Comparison of ENCODE assay signal across 14 cellular contexts in the genomic region with DNA sequence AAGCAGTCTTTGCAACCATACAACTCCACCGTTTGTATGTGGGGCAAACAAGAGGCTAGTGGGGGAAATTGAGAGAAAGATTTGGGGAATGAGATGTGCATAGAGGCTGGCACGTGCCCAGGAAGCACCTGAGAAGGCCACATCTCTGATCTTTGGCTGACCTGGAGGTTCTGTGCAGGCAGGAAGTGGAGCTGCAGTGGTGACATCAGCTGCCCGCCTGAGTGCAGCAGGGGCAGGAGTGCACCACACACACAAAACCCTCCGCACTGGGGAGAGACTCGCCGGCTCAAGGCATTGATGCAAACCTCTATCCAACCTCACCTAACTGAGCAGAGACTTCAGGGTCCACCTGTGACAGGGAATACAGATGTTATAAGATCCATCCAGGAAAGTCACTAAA. TPM values are rescaled to one million over a fixed set of nuclear protein-coding genes. Genes with fewer than 3 reads are reported as not detected.
A peak's percentile ranks its signal among the peaks of the same experiment; 100 is the strongest.
DNase-seq lines count a peak whose midpoint lies in the region; ATAC-seq and TF ChIP-seq lines count a peak whose summit lies in the region.
"Not testable (repeated sequence)": the region's sequence is repeated elsewhere in the genome, so short reads cannot be mapped to it uniquely, and the experiment has no call there.
"Had no signal": no experiment of that assay in that cellular context is flagged by ENCODE, and none has a peak within 500 bp of the region (broad histone marks: within the 10 kb centered on the region; RNA-seq: fewer than 3 reads in every experiment).

No MANE protein-coding gene starts in this region.

- H3K4me1 Mint-ChIP-seq in WTC11; effector memory CD8-positive, alpha-beta T cell (ENCODE audit: low read depth in 2 of 2); naive B cell: not testable (repeated sequence)
- H3K4me1 Mint-ChIP-seq in activated CD8-positive, alpha-beta T cell treated with anti-CD3 and anti-CD28 coated beads, Interleukin-2, amount 10 ng/mL, durations not matched to agents 7 days and 5 days (ENCODE audit: low read depth): peaks cover 10% of the 10 kb centered on the region
- peaks cover 10% of the 10 kb centered on the region for H3K4me1 Mint-ChIP-seq in activated naive CD8-positive, alpha-beta T cell treated with anti-CD3 and anti-CD28 coated beads, Interleukin-2, amount 10 ng/mL, durations not matched to agents 7 days and 5 days
- H3K4me1 Mint-ChIP-seq in stimulated activated naive CD8-positive, alpha-beta T cell treated with anti-CD3 and anti-CD28 coated beads, Interleukin-15, amount 100 ng/mL, for 72 hours: peaks cover 17% of the 10 kb centered on the region

- H3F3A ChIP-seq in Loucy (ENCODE audit: low read depth): not testable (repeated sequence)

- peak; percentile 29 for DNase-seq in DMS53 (lab: John Stamatoyannopoulos, UW)
- not testable (repeated sequence) for DNase-seq in WTC11 (ENCODE audit: low spot score); activated naive CD8-positive, alpha-beta T cell treated with anti-CD3 and anti-CD28 coated beads, Interleukin-2, amount 10 ng/mL, durations not matched to agents 7 days and 5 days; effector memory CD8-positive, alpha-beta T cell; naive B cell; stimulated activated naive CD8-positive, alpha-beta T cell treated with anti-CD3 and anti-CD28 coated beads, Interleukin-15, amount 100 ng/mL, for 72 hours
- peak; percentile 42 for DNase-seq in activated CD8-positive, alpha-beta T cell treated with anti-CD3 and anti-CD28 coated beads, Interleukin-2, amount 10 ng/mL, durations not matched to agents 7 days and 5 days

- H2AFZ ChIP-seq in Loucy (ENCODE audit: low read length): peak overlapping the region; percentile 72

- POLR2A ChIA-PET in WTC11 (lab: Charles Lee); activated CD8-positive, alpha-beta T cell treated with anti-CD3 and anti-CD28 coated beads, Interleukin-2, amount 10 ng/mL, durations not matched to agents 7 days and 5 days (lab: Charles Lee); activated naive CD8-positive, alpha-beta T cell treated with anti-CD3 and anti-CD28 coated beads, Interleukin-2, amount 10 ng/mL, durations not matched to agents 7 days and 5 days (lab: Charles Lee): not testable (repeated sequence)

- H3K79me2 ChIP-seq in Loucy (ENCODE audit: insufficient read depth, low read length): not testable (repeated sequence)

- TF ChIP-seq CTCF in Loucy (conservative IDR thresholded peaks at IDR 0.05; ENCODE audit: low read length); WTC11 (IDR thresholded peaks at IDR 0.05): not testable (repeated sequence)

- H3K4me2 ChIP-seq in Loucy (ENCODE audit: low read depth, low read length, poor library complexity, severe bottlenecking): peak overlapping the region; percentile 62

- H3K36me3 Mint-ChIP-seq in WTC11; activated CD8-positive, alpha-beta T cell treated with anti-CD3 and anti-CD28 coated beads, Interleukin-2, amount 10 ng/mL, durations not matched to agents 7 days and 5 days (ENCODE audit: low read depth); activated naive CD8-positive, alpha-beta T cell treated with anti-CD3 and anti-CD28 coated beads, Interleukin-2, amount 10 ng/mL, durations not matched to agents 7 days and 5 days; effector memory CD8-positive, alpha-beta T cell (ENCODE audit: insufficient read depth); naive B cell: not testable (repeated sequence)

- H3K9ac ChIP-seq in Loucy (ENCODE audit: low read depth, low read length, poor library complexity, severe bottlenecking): not testable (repeated sequence)

- not testable (repeated sequence) for H3K27me3 ChIP-seq in Loucy (ENCODE audit: insufficient read depth, low read length, poor library complexity, severe bottlenecking)

- H3K27ac Mint-ChIP-seq in WTC11; activated CD8-positive, alpha-beta T cell treated with anti-CD3 and anti-CD28 coated beads, Interleukin-2, amount 10 ng/mL, durations not matched to agents 7 days and 5 days; activated naive CD8-positive, alpha-beta T cell treated with anti-CD3 and anti-CD28 coated beads, Interleukin-2, amount 10 ng/mL, durations not matched to agents 7 days and 5 days; effector memory CD8-positive, alpha-beta T cell; naive B cell; stimulated activated naive CD8-positive, alpha-beta T cell treated with anti-CD3 and anti-CD28 coated beads, Interleukin-15, amount 100 ng/mL, for 72 hours: not testable (repeated sequence)

- peak overlapping the region; percentile 41 for H3K4me3 ChIP-seq in Loucy (ENCODE audit: low read length, poor library complexity, severe bottlenecking)

- H4K20me1 ChIP-seq in Loucy (ENCODE audit: insufficient read depth, low read length, poor library complexity, severe bottlenecking): not testable (repeated sequence)

- not testable (repeated sequence) for H3K36me3 ChIP-seq in Loucy (ENCODE audit: insufficient read depth, low read length)

- H3K4me3 Mint-ChIP-seq in WTC11; activated CD8-positive, alpha-beta T cell treated with anti-CD3 and anti-CD28 coated beads, Interleukin-2, amount 10 ng/mL, durations not matched to agents 7 days and 5 days; activated naive CD8-positive, alpha-beta T cell treated with anti-CD3 and anti-CD28 coated beads, Interleukin-2, amount 10 ng/mL, durations not matched to agents 7 days and 5 days; effector memory CD8-positive, alpha-beta T cell; naive B cell; stimulated activated naive CD8-positive, alpha-beta T cell treated with anti-CD3 and anti-CD28 coated beads, Interleukin-15, amount 100 ng/mL, for 72 hours: not testable (repeated sequence)

- peaks cover 96% of the 10 kb centered on the region for H3K27me3 Mint-ChIP-seq in WTC11 (ENCODE audit: low read depth)
- H3K27me3 Mint-ChIP-seq in activated CD8-positive, alpha-beta T cell treated with anti-CD3 and anti-CD28 coated beads, Interleukin-2, amount 10 ng/mL, durations not matched to agents 7 days and 5 days (ENCODE audit: low read depth): peaks cover 71% of the 10 kb centered on the region
- peaks cover 60% of the 10 kb centered on the region for H3K27me3 Mint-ChIP-seq in activated naive CD8-positive, alpha-beta T cell treated with anti-CD3 and anti-CD28 coated beads, Interleukin-2, amount 10 ng/mL, durations not matched to agents 7 days and 5 days
- peaks cover 74 to 86% of the 10 kb centered on the region in 2 donors for H3K27me3 Mint-ChIP-seq in effector memory CD8-positive, alpha-beta T cell
- peaks cover 79 to 93% (median 84%) of the 10 kb centered on the region in 3 donors for H3K27me3 Mint-ChIP-seq in naive B cell
- H3K27me3 Mint-ChIP-seq in stimulated activated naive CD8-positive, alpha-beta T cell treated with anti-CD3 and anti-CD28 coated beads, Interleukin-15, amount 100 ng/mL, for 72 hours: peaks cover 93% of the 10 kb centered on the region

- peaks cover 13% of the 10 kb centered on the region for H3K4me1 ChIP-seq in Loucy (ENCODE audit: insufficient read depth, low read length, poor library complexity, severe bottlenecking)

- not testable (repeated sequence) for H3K9me3 Mint-ChIP-seq in WTC11; activated CD8-positive, alpha-beta T cell treated with anti-CD3 and anti-CD28 coated beads, Interleukin-2, amount 10 ng/mL, durations not matched to agents 7 days and 5 days (ENCODE audit: insufficient read depth); activated naive CD8-positive, alpha-beta T cell treated with anti-CD3 and anti-CD28 coated beads, Interleukin-2, amount 10 ng/mL, durations not matched to agents 7 days and 5 days; effector memory CD8-positive, alpha-beta T cell; naive B cell; stimulated activated naive CD8-positive, alpha-beta T cell treated with anti-CD3 and anti-CD28 coated beads, Interleukin-15, amount 100 ng/mL, for 72 hours

- not testable (repeated sequence) for H3K9me2 ChIP-seq in Loucy (replicated peaks; ENCODE audit: low read depth, low read length)

- ATAC-seq in WTC11: 0 out of 2 replicates have a peak, but pooled peaks have one; percentile 36
- ATAC-seq in activated CD8-positive, alpha-beta T cell treated with anti-CD3 and anti-CD28 coated beads, Interleukin-2, amount 10 ng/mL, durations not matched to agents 7 days and 5 days: peak; percentile 80
- ATAC-seq in activated naive CD8-positive, alpha-beta T cell treated with anti-CD3 and anti-CD28 coated beads, Interleukin-2, amount 10 ng/mL, durations not matched to agents 7 days and 5 days (ENCODE audit: low read depth): peak; percentile 79
- ATAC-seq in effector memory CD8-positive, alpha-beta T cell (replicated peaks): peak; percentile 56
- ATAC-seq in naive B cell (ENCODE audit: low read depth in 2 of 2): peak; percentile 78 to 87
- peak; percentile 58 for ATAC-seq in stimulated activated naive CD8-positive, alpha-beta T cell treated with anti-CD3 and anti-CD28 coated beads, Interleukin-15, amount 100 ng/mL, for 72 hours

- not testable (repeated sequence) for H3K9me3 ChIP-seq in Loucy (ENCODE audit: insufficient read depth, low read depth, low read length)

- CTCF ChIA-PET in WTC11 (lab: Charles Lee): interaction anchor here (0.6 kb wide), 1 partner anchor 106 kb away, joined by 5 read pairs; no protein-coding TSS in a partner anchor
- CTCF ChIA-PET in activated CD8-positive, alpha-beta T cell treated with anti-CD3 and anti-CD28 coated beads, Interleukin-2, amount 10 ng/mL, durations not matched to agents 7 days and 5 days (lab: Charles Lee): not testable (repeated sequence)

RNA-seq across cellular contexts. Expression of a gene that starts 10.7 kb away (rescaled TPM):
- 0.64 to 0.81 TPM (median 0.64 TPM) in 3 replicates for total RNA-seq in WTC11 (2021)
- under 1 TPM; 0.65 to 0.71 TPM for total RNA-seq in activated CD8-positive, alpha-beta T cell treated with anti-CD3 and anti-CD28 coated beads, Interleukin-2, amount 10 ng/mL, durations not matched to agents 7 days and 5 days
- under 1 TPM; 0.91 to 0.97 TPM for total RNA-seq in activated naive CD8-positive, alpha-beta T cell treated with anti-CD3 and anti-CD28 coated beads, Interleukin-2, amount 10 ng/mL, durations not matched to agents 7 days and 5 days
- not detected for polyA plus RNA-seq in naive B cell (ENCODE audit: low read depth in 6 of 6)

RNA-seq across cellular contexts. Expression of a gene that starts 32.6 kb away (rescaled TPM):
- 0.13 to 0.23 TPM in 2 of 3 replicates, not detected in the other for total RNA-seq in WTC11 (2021)
- under 1 TPM; 0.40 to 0.60 TPM for total RNA-seq in activated CD8-positive, alpha-beta T cell treated with anti-CD3 and anti-CD28 coated beads, Interleukin-2, amount 10 ng/mL, durations not matched to agents 7 days and 5 days
- under 1 TPM; 0.53 to 0.60 TPM for total RNA-seq in activated naive CD8-positive, alpha-beta T cell treated with anti-CD3 and anti-CD28 coated beads, Interleukin-2, amount 10 ng/mL, durations not matched to agents 7 days and 5 days
- polyA plus RNA-seq in naive B cell (ENCODE audit: low read depth in 6 of 6): not detected
- total RNA-seq: H1, H9 had no signal

RNA-seq across cellular contexts. Expression of a gene that starts 50.9 kb away (rescaled TPM):
- total RNA-seq in WTC11 (2021): not detected in 3 replicates
- total RNA-seq in activated CD8-positive, alpha-beta T cell treated with anti-CD3 and anti-CD28 coated beads, Interleukin-2, amount 10 ng/mL, durations not matched to agents 7 days and 5 days: not detected
- not detected for total RNA-seq in activated naive CD8-positive, alpha-beta T cell treated with anti-CD3 and anti-CD28 coated beads, Interleukin-2, amount 10 ng/mL, durations not matched to agents 7 days and 5 days
- not detected for polyA plus RNA-seq in naive B cell (ENCODE audit: low read depth in 6 of 6)
- total RNA-seq: A172; Caco-2; CD4-positive, alpha-beta T cell; H1; H9; IMR-90 had no signal
- polyA plus RNA-seq: H1, IMR-90 had no signal

RNA-seq across cellular contexts. Expression of a gene that starts 51.5 kb away (rescaled TPM):
- total RNA-seq in WTC11 (2021): not detected in 3 replicates
- not detected for total RNA-seq in activated CD8-positive, alpha-beta T cell treated with anti-CD3 and anti-CD28 coated beads, Interleukin-2, amount 10 ng/mL, durations not matched to agents 7 days and 5 days
- not detected for total RNA-seq in activated naive CD8-positive, alpha-beta T cell treated with anti-CD3 and anti-CD28 coated beads, Interleukin-2, amount 10 ng/mL, durations not matched to agents 7 days and 5 days
- polyA plus RNA-seq in naive B cell (ENCODE audit: low read depth in 6 of 6): not detected
- total RNA-seq: Caco-2; CD4-positive, alpha-beta T cell; H1; H9 had no signal
